In the genomic region with DNA sequence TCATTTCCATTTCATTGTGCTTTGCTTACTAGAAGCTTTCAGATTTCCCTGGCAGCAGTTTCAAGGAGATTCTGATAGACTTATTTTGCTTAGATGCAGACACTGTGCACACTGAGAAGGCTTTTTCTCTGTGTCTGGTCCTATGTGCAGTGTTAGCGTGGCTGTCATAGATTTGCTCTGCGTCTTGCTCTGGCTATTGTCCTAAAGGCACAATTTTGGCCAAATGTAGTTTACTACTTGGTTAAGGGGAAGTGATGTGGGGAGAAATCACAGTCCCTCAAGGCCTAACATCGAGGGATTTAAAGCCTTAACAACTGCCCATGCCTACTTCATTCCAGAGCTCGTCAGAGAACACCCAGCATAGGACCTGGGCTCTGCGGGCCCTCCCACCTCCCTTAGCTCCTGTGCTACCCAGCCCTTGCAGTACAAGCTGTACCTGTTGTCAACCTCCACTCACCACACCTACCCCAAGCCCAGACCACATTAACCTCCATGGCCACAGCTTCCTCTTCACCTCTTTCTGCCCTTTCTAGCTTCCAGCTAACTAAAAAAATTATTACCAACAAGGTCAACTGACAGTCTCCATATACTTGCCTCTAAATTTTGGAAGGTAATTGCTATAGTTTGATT, we compare ENCODE assay signal across 1 cellular context.
TF ChIP-seq lines count a peak whose summit lies in the region.

No MANE protein-coding gene starts in this region.

TF ChIP-seq in IMR-90, 13 proteins besides CTCF, POLR2A, EP300 and RAD21:
- TF ChIP-seq CHD1 (IDR thresholded peaks at IDR 0.05; ENCODE audit: low read depth, low read length): no peak
- TF ChIP-seq SMC3 (IDR thresholded peaks at IDR 0.05; ENCODE audit: low read depth, low read length): no peak
- no peak for TF ChIP-seq BHLHE40 (IDR thresholded peaks at IDR 0.05; ENCODE audit: low read depth, low read length)
- TF ChIP-seq, protein P1, sequence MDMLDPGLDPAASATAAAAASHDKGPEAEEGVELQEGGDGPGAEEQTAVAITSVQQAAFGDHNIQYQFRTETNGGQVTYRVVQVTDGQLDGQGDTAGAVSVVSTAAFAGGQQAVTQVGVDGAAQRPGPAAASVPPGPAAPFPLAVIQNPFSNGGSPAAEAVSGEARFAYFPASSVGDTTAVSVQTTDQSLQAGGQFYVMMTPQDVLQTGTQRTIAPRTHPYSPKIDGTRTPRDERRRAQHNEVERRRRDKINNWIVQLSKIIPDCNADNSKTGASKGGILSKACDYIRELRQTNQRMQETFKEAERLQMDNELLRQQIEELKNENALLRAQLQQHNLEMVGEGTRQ (IDR thresholded peaks at IDR 0.05; ENCODE audit: low read depth, low read length): no peak
- TF ChIP-seq, protein P2, sequence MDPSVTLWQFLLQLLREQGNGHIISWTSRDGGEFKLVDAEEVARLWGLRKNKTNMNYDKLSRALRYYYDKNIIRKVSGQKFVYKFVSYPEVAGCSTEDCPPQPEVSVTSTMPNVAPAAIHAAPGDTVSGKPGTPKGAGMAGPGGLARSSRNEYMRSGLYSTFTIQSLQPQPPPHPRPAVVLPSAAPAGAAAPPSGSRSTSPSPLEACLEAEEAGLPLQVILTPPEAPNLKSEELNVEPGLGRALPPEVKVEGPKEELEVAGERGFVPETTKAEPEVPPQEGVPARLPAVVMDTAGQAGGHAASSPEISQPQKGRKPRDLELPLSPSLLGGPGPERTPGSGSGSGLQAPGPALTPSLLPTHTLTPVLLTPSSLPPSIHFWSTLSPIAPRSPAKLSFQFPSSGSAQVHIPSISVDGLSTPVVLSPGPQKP (IDR thresholded peaks at IDR 0.05; ENCODE audit: borderline replicate concordance, low read depth, low read length): no peak
- no peak for TF ChIP-seq CEBPB (IDR thresholded peaks at IDR 0.05; ENCODE audit: low read depth, low read length)
- no peak for TF ChIP-seq FOS (IDR thresholded peaks at IDR 0.05; ENCODE audit: low read depth, low read length)
- no peak for TF ChIP-seq RFX5 (IDR thresholded peaks at IDR 0.05; ENCODE audit: low read depth, low read length)
- no peak for TF ChIP-seq MXI1 (IDR thresholded peaks at IDR 0.05; ENCODE audit: borderline replicate concordance, low read depth, low read length)
- no peak for TF ChIP-seq MAZ (IDR thresholded peaks at IDR 0.05; ENCODE audit: borderline replicate concordance, low read depth, low read length)
- no peak for TF ChIP-seq NFE2L2 (IDR thresholded peaks at IDR 0.05; ENCODE audit: low read depth, low read length)
- TF ChIP-seq MAFK (IDR thresholded peaks at IDR 0.05; ENCODE audit: low read depth, low read length): no peak
- TF ChIP-seq RCOR1 (IDR thresholded peaks at IDR 0.05; ENCODE audit: insufficient replicate concordance, low read length): no peak
